In genomic region chr16:54290203-54291106, GRCh38 we compare ENCODE assay signal across 16 cellular contexts. TPM values are rescaled to one million over a fixed set of nuclear protein-coding genes. Genes with fewer than 3 reads are reported as not detected.
DNase-seq lines count a peak whose midpoint lies in the region; ATAC-seq and TF ChIP-seq lines count a peak whose summit lies in the region.
"Had no signal": no experiment of that assay in that cellular context is flagged by ENCODE, and none has a peak within 500 bp of the region (broad histone marks: within the 10 kb centered on the region; RNA-seq: fewer than 3 reads in every experiment).

No MANE protein-coding gene starts in this region.

- peak overlapping the region; percentile 22 for H3K4me3 Mint-ChIP-seq in activated naive CD8-positive, alpha-beta T cell treated with anti-CD3 and anti-CD28 coated beads, Interleukin-2, amount 10 ng/mL, durations not matched to agents 7 days and 5 days
- H3K4me3 Mint-ChIP-seq in activated naive CD8-positive, alpha-beta T cell treated with anti-CD3 and anti-CD28 coated beads, Interleukin-2, amount 50 U/mL, for 24 hours, result no peak overlapping the region
- H3K4me3 Mint-ChIP-seq: activated naive CD4-positive, alpha-beta T cell treated with anti-CD3 and anti-CD28 coated beads for 36 hours had no signal

- peak overlapping the region; percentile 67 for H3K27ac Mint-ChIP-seq in activated naive CD8-positive, alpha-beta T cell treated with anti-CD3 and anti-CD28 coated beads, Interleukin-2, amount 10 ng/mL, durations not matched to agents 7 days and 5 days
- no peak overlapping the region for H3K27ac Mint-ChIP-seq in activated naive CD8-positive, alpha-beta T cell treated with anti-CD3 and anti-CD28 coated beads, Interleukin-2, amount 50 U/mL, for 24 hours
- H3K27ac Mint-ChIP-seq: activated naive CD4-positive, alpha-beta T cell treated with anti-CD3 and anti-CD28 coated beads for 36 hours had no signal

- intact Hi-C loops in spleen (cut with DNase I; ENCODE audit: low total_unique reads), result no loop called here

- H3K4me3 ChIP-seq in coronary artery, result peak overlapping the region; percentile 64
- H3K4me3 ChIP-seq in kidney epithelial cell (ENCODE audit: low read depth, low read length), result peak overlapping the region; percentile 20
- H3K4me3 ChIP-seq in spleen, result no peak overlapping the region

- WGBS in spleen, 5 donors, result 6 to 13% (median 7%) methylated on average over 42 to 60 of the region's 60 CpGs

- H3K36me3 ChIP-seq in kidney epithelial cell (ENCODE audit: control insufficient read depth, insufficient read depth, low read length) (no peaks in the 10 kb centered on the region), spleen (no peaks in the 10 kb centered on the region)

- DNase-seq in activated naive CD8-positive, alpha-beta T cell treated with anti-CD3 and anti-CD28 coated beads, Interleukin-2, amount 10 ng/mL, durations not matched to agents 7 days and 5 days, result no peak
- DNase-seq in activated naive CD8-positive, alpha-beta T cell treated with anti-CD3 and anti-CD28 coated beads, Interleukin-2, amount 50 U/mL, for 24 hours, result no peak
- no peak for DNase-seq in coronary artery (ENCODE audit: low spot score)
- DNase-seq in kidney epithelial cell (ENCODE audit: low read depth), result no peak
- peak; percentile 60 for DNase-seq in spleen
- no peak for DNase-seq in effector CD4-positive, alpha-beta T cell
- DNase-seq in NCI-H2081 treated with DMSO at 0.1 percent for 48 hours (lab: John Stamatoyannopoulos, UW), result no peak
- DNase-seq: activated CD4-positive, alpha-beta T cell treated with anti-CD3 and anti-CD28 coated beads, Interleukin-2, amount 50 U/mL, for 48 hours; activated naive CD4-positive, alpha-beta T cell treated with anti-CD3 and anti-CD28 coated beads for 36 hours; central memory CD4-positive, alpha-beta T cell; MV-4-11; NCI-H2171; RPMI8226 had no signal

- POLR2A ChIA-PET in activated naive CD8-positive, alpha-beta T cell treated with anti-CD3 and anti-CD28 coated beads, Interleukin-2, amount 10 ng/mL, durations not matched to agents 7 days and 5 days (lab: Charles Lee), result no interaction called here

- H3K9me3 Mint-ChIP-seq in activated naive CD8-positive, alpha-beta T cell treated with anti-CD3 and anti-CD28 coated beads, Interleukin-2, amount 10 ng/mL, durations not matched to agents 7 days and 5 days, result peaks cover 4% of the 10 kb centered on the region
- H3K9me3 Mint-ChIP-seq in activated naive CD8-positive, alpha-beta T cell treated with anti-CD3 and anti-CD28 coated beads, Interleukin-2, amount 50 U/mL, for 24 hours, result no peaks in the 10 kb centered on the region
- H3K9me3 Mint-ChIP-seq: activated naive CD4-positive, alpha-beta T cell treated with anti-CD3 and anti-CD28 coated beads for 36 hours had no signal

- TF ChIP-seq CTCF in coronary artery (IDR thresholded peaks at IDR 0.05) (no peak), kidney epithelial cell (IDR thresholded peaks at IDR 0.05; ENCODE audit: insufficient read depth, low read length, poor library complexity, severe bottlenecking) (no peak), spleen (IDR thresholded peaks at IDR 0.05 in 8 of 11, conservative IDR thresholded peaks at IDR 0.05 in 3 of 11) (no peak)

- peaks cover 11% of the 10 kb centered on the region for H3K36me3 Mint-ChIP-seq in activated naive CD8-positive, alpha-beta T cell treated with anti-CD3 and anti-CD28 coated beads, Interleukin-2, amount 10 ng/mL, durations not matched to agents 7 days and 5 days
- H3K36me3 Mint-ChIP-seq in activated naive CD8-positive, alpha-beta T cell treated with anti-CD3 and anti-CD28 coated beads, Interleukin-2, amount 50 U/mL, for 24 hours (ENCODE audit: low read depth), result peaks cover 2% of the 10 kb centered on the region

- H3K4me1 ChIP-seq in spleen, result peaks cover 0 to 57% (median 32%) of the 10 kb centered on the region in 6 donors

- H3K9me3 ChIP-seq in spleen, result peaks cover 0 to 3% (median 0%) of the 10 kb centered on the region in 8 donors

- peaks cover 15% of the 10 kb centered on the region for H3K4me1 Mint-ChIP-seq in activated naive CD8-positive, alpha-beta T cell treated with anti-CD3 and anti-CD28 coated beads, Interleukin-2, amount 10 ng/mL, durations not matched to agents 7 days and 5 days
- peaks cover 10% of the 10 kb centered on the region for H3K4me1 Mint-ChIP-seq in activated naive CD8-positive, alpha-beta T cell treated with anti-CD3 and anti-CD28 coated beads, Interleukin-2, amount 50 U/mL, for 24 hours

- no peak for ATAC-seq in activated naive CD8-positive, alpha-beta T cell treated with anti-CD3 and anti-CD28 coated beads, Interleukin-2, amount 10 ng/mL, durations not matched to agents 7 days and 5 days (ENCODE audit: low read depth)
- ATAC-seq in activated naive CD8-positive, alpha-beta T cell treated with anti-CD3 and anti-CD28 coated beads, Interleukin-2, amount 50 U/mL, for 24 hours, result no peak
- no peak for ATAC-seq in HG02970 (IDR thresholded peaks at IDR 0.05; ENCODE audit: low FRiP score, unreplicated experiment)

- H3K27ac ChIP-seq in coronary artery (no peak overlapping the region), spleen (no peak overlapping the region)
- H3K27ac ChIP-seq: epithelial cell of prostate had no signal

- peaks cover 55% of the 10 kb centered on the region for H3K27me3 ChIP-seq in kidney epithelial cell (ENCODE audit: control insufficient read depth, insufficient read depth, low read length)
- peaks cover 11 to 97% (median 66%) of the 10 kb centered on the region in 7 donors for H3K27me3 ChIP-seq in spleen (replicated peaks in 1 of 7)

- TF ChIP-seq POLR2A in spleen (IDR thresholded peaks at IDR 0.05), result no peak

- peaks cover 69% of the 10 kb centered on the region for H3K27me3 Mint-ChIP-seq in activated naive CD8-positive, alpha-beta T cell treated with anti-CD3 and anti-CD28 coated beads, Interleukin-2, amount 10 ng/mL, durations not matched to agents 7 days and 5 days
- H3K27me3 Mint-ChIP-seq in activated naive CD8-positive, alpha-beta T cell treated with anti-CD3 and anti-CD28 coated beads, Interleukin-2, amount 50 U/mL, for 24 hours, result peaks cover 59% of the 10 kb centered on the region

RNA-seq across cellular contexts. Expression of gene IRX3, which starts 3.9 kb away (rescaled TPM):
- not detected for total RNA-seq in activated naive CD8-positive, alpha-beta T cell treated with anti-CD3 and anti-CD28 coated beads, Interleukin-2, amount 10 ng/mL, durations not matched to agents 7 days and 5 days
- 3.2 and 4.1 TPM in 2 replicates for total RNA-seq in kidney epithelial cell
- under 1 TPM in 2 of 7 donors, not detected in 5; 0.13 to 0.23 TPM for total RNA-seq in spleen
- polyA plus RNA-seq in spleen, result under 1 TPM in 1 of 3 donors, not detected in 2; 0.03 TPM
- total RNA-seq: activated naive CD4-positive, alpha-beta T cell treated with anti-CD3 and anti-CD28 coated beads for 36 hours had no signal
- polyA plus RNA-seq: AG04450 had no signal

Comparison
In these comparisons a context has a peak if more than half of its experiments do, and no peak if none do; other contexts are left out.
1. H3K4me3 ChIP-seq: peak in coronary artery (single experiment) and kidney epithelial cell (single experiment); none in spleen (0 of 8).